ENCODE assay signal across 10 cellular contexts in the genomic region with DNA sequence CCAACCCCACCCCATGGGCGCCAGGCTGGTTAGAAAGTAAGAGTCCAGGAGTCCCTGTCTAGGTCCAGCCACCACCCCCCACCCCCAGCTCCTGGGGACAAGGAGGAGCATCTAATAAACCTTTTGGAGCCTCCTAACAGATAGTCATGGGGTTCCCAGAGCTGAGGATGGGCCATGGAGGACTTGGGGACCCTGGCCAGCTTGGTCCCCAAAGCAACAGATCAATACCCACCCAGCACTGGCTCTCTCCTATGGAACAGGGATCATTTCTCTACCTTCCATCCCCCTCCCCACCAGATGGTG. TPM values are rescaled to one million over a fixed set of nuclear protein-coding genes. Genes with fewer than 3 reads are reported as not detected.
A peak's percentile ranks its signal among the peaks of the same experiment; 100 is the strongest.
DNase-seq lines count a peak whose midpoint lies in the region; ATAC-seq and TF ChIP-seq lines count a peak whose summit lies in the region.
"Had no signal": no experiment of that assay in that cellular context is flagged by ENCODE, and none has a peak within 500 bp of the region (broad histone marks: within the 10 kb centered on the region; RNA-seq: fewer than 3 reads in every experiment).

No MANE protein-coding gene starts in this region.

- no peak for DNase-seq in left ventricle myocardium inferior
- DNase-seq in Right ventricle myocardium superior = no peak
- DNase-seq in activated T-helper 1 cell treated with anti-CD3 and anti-CD28 coated beads, Interleukin-12 subunit alpha, Interleukin-12 subunit beta, Interleukin-2, Interleukin-4 antibody, amounts not matched to agents 30 ng/mL and 10 ng/mL and 1 ng/mL, durations not matched to agents 14 hours and 24 hours and 36 hours (ENCODE audit: low spot score) = no peak
- no peak for DNase-seq in aorta
- no peak for DNase-seq in GM03348 (ENCODE audit: low spot score)
- DNase-seq: NCI-H187 treated with DMSO at 0.1 percent for 48 hours had no signal

- H3K27ac Mint-ChIP-seq in activated T-helper 1 cell treated with anti-CD3 and anti-CD28 coated beads, Interleukin-12 subunit alpha, Interleukin-12 subunit beta, Interleukin-2, Interleukin-4 antibody, amounts not matched to agents 30 ng/mL and 10 ng/mL and 1 ng/mL, durations not matched to agents 14 hours and 24 hours and 36 hours = peak overlapping the region; percentile 65

- intact Hi-C loops in left ventricle myocardium inferior (cut with micrococcal nuclease) = no loop called here
- intact Hi-C loops in Right ventricle myocardium superior (cut with DNase I) = no loop called here
- intact Hi-C loops in activated T-helper 1 cell treated with anti-CD3 and anti-CD28 coated beads, Interleukin-12 subunit alpha, Interleukin-12 subunit beta, Interleukin-2, Interleukin-4 antibody, amounts not matched to agents 30 ng/mL and 10 ng/mL and 1 ng/mL, durations not matched to agents 14 hours and 24 hours and 36 hours (cut with micrococcal nuclease) = no loop called here
- intact Hi-C loops in aorta (cut with DNase I) = no loop called here

- H3K27me3 ChIP-seq in left ventricle myocardium inferior (ENCODE audit: low read depth) (no peaks in the 10 kb centered on the region), aorta (ENCODE audit: control insufficient read depth in 1 of 2, insufficient read depth in 2 of 2, low read length in 1 of 2) (no peaks in the 10 kb centered on the region)

- H3K27ac ChIP-seq in left ventricle myocardium inferior (replicated peaks) (peak overlapping the region; percentile 87), mesodermal cell (ENCODE audit: low read depth, low read length, severe bottlenecking) (peak overlapping the region; percentile 36), aorta (ENCODE audit: low read depth in 1 of 2, low read length in 2 of 2) (no peak overlapping the region)

- no peaks in the 10 kb centered on the region for H3K36me3 Mint-ChIP-seq in activated T-helper 1 cell treated with anti-CD3 and anti-CD28 coated beads, Interleukin-12 subunit alpha, Interleukin-12 subunit beta, Interleukin-2, Interleukin-4 antibody, amounts not matched to agents 30 ng/mL and 10 ng/mL and 1 ng/mL, durations not matched to agents 14 hours and 24 hours and 36 hours (ENCODE audit: low read depth)

- peak overlapping the region; percentile 59 for H3K4me3 Mint-ChIP-seq in activated T-helper 1 cell treated with anti-CD3 and anti-CD28 coated beads, Interleukin-12 subunit alpha, Interleukin-12 subunit beta, Interleukin-2, Interleukin-4 antibody, amounts not matched to agents 30 ng/mL and 10 ng/mL and 1 ng/mL, durations not matched to agents 14 hours and 24 hours and 36 hours

- H3K4me1 ChIP-seq in left ventricle myocardium inferior (peaks cover 37% of the 10 kb centered on the region), mesodermal cell (ENCODE audit: control insufficient read depth, insufficient read depth, low read length, poor library complexity, severe bottlenecking) (peaks cover 16% of the 10 kb centered on the region), aorta (ENCODE audit: control insufficient read depth in 1 of 2, insufficient read depth in 2 of 2, low read length in 2 of 2) (peaks cover 0 to 3% of the 10 kb centered on the region in 2 donors)

- no peaks in the 10 kb centered on the region for H3K9me3 ChIP-seq in left ventricle myocardium inferior (replicated peaks)
- H3K9me3 ChIP-seq in mesodermal cell (ENCODE audit: control insufficient read depth, low read length) = no peaks in the 10 kb centered on the region
- H3K9me3 ChIP-seq in aorta (ENCODE audit: control insufficient read depth, low read length) = no peaks in the 10 kb centered on the region

- ATAC-seq in Right ventricle myocardium superior (ENCODE audit: poor library complexity) (no peak), aorta (ENCODE audit: low FRiP score) (peak; percentile 23), GM21381 (IDR thresholded peaks at IDR 0.05; ENCODE audit: unreplicated experiment) (no peak), GM18870 (IDR thresholded peaks at IDR 0.05; ENCODE audit: unreplicated experiment) (no peak)

- H3K4me3 ChIP-seq in left ventricle myocardium inferior = peak overlapping the region; percentile 72
- H3K4me3 ChIP-seq in mesodermal cell (ENCODE audit: extremely low read depth, insufficient read depth, low read length, poor library complexity, severe bottlenecking) = no peak overlapping the region
- H3K4me3 ChIP-seq in aorta (ENCODE audit: low read length in 2 of 2) = no peak overlapping the region

- no peak for TF ChIP-seq CTCF in left ventricle myocardium inferior (IDR thresholded peaks at IDR 0.05; ENCODE audit: borderline replicate concordance)

- no peaks in the 10 kb centered on the region for H3K27me3 Mint-ChIP-seq in activated T-helper 1 cell treated with anti-CD3 and anti-CD28 coated beads, Interleukin-12 subunit alpha, Interleukin-12 subunit beta, Interleukin-2, Interleukin-4 antibody, amounts not matched to agents 30 ng/mL and 10 ng/mL and 1 ng/mL, durations not matched to agents 14 hours and 24 hours and 36 hours (ENCODE audit: insufficient read depth)

- peaks cover 13% of the 10 kb centered on the region for H3K4me1 Mint-ChIP-seq in activated T-helper 1 cell treated with anti-CD3 and anti-CD28 coated beads, Interleukin-12 subunit alpha, Interleukin-12 subunit beta, Interleukin-2, Interleukin-4 antibody, amounts not matched to agents 30 ng/mL and 10 ng/mL and 1 ng/mL, durations not matched to agents 14 hours and 24 hours and 36 hours (ENCODE audit: low read depth)

- WGBS in mesodermal cell (ENCODE audit: insufficient coverage in 2 of 2), 2 experiments = no CpG with 5 or more reads among the region's 1 CpG
- WGBS in aorta, 2 donors = 64 to 100% methylated on average over 1 of the region's 1 CpG

- H3K36me3 ChIP-seq in left ventricle myocardium inferior (peaks cover 51% of the 10 kb centered on the region), mesodermal cell (ENCODE audit: control insufficient read depth, insufficient read depth, low read length) (peaks cover 76% of the 10 kb centered on the region), aorta (ENCODE audit: control insufficient read depth in 1 of 2, insufficient read depth in 2 of 2, low read length in 1 of 2) (no peaks in the 10 kb centered on the region)

- no peaks in the 10 kb centered on the region for H3K9me3 Mint-ChIP-seq in activated T-helper 1 cell treated with anti-CD3 and anti-CD28 coated beads, Interleukin-12 subunit alpha, Interleukin-12 subunit beta, Interleukin-2, Interleukin-4 antibody, amounts not matched to agents 30 ng/mL and 10 ng/mL and 1 ng/mL, durations not matched to agents 14 hours and 24 hours and 36 hours

RNA-seq across cellular contexts. Expression of a gene that starts 9.4 kb away (rescaled TPM):
- 60.1 TPM for total RNA-seq in left ventricle myocardium inferior
- total RNA-seq in Right ventricle myocardium superior = 77.3 TPM
- 14.3 and 14.4 TPM in 2 replicates for total RNA-seq in activated T-helper 1 cell treated with anti-CD3 and anti-CD28 coated beads, Interleukin-12 subunit alpha, Interleukin-12 subunit beta, Interleukin-2, Interleukin-4 antibody, amounts not matched to agents 30 ng/mL and 10 ng/mL and 1 ng/mL, durations not matched to agents 14 hours and 24 hours and 36 hours
- 64.2 TPM for polyA plus RNA-seq in mesodermal cell (2013, experiment 1 of 2)
- 54.9 TPM for polyA plus RNA-seq in mesodermal cell (2013, experiment 2 of 2)
- 10 to 100 TPM; 23.1 to 27.7 TPM for total RNA-seq in aorta
- 10 to 100 TPM; 10.4 to 19.9 TPM for polyA plus RNA-seq in aorta

RNA-seq across cellular contexts. Expression of a gene that starts 10.3 kb away (rescaled TPM):
- total RNA-seq in left ventricle myocardium inferior (21.2 TPM), Right ventricle myocardium superior (22.4 TPM), aorta (10 to 100 TPM; 10.2 to 23.0 TPM)
- 17.0 and 19.6 TPM in 2 replicates for total RNA-seq in activated T-helper 1 cell treated with anti-CD3 and anti-CD28 coated beads, Interleukin-12 subunit alpha, Interleukin-12 subunit beta, Interleukin-2, Interleukin-4 antibody, amounts not matched to agents 30 ng/mL and 10 ng/mL and 1 ng/mL, durations not matched to agents 14 hours and 24 hours and 36 hours
- polyA plus RNA-seq in mesodermal cell (2013, experiment 1 of 2) = 26.5 TPM
- polyA plus RNA-seq in mesodermal cell (2013, experiment 2 of 2) = 18.5 TPM
- polyA plus RNA-seq in aorta = 10 to 100 TPM; 26.1 to 26.2 TPM

RNA-seq across cellular contexts. Expression of a gene that starts 21.2 kb away (rescaled TPM):
- total RNA-seq in left ventricle myocardium inferior (27.5 TPM), Right ventricle myocardium superior (30.7 TPM), aorta (10 to 100 TPM; 18.7 to 24.0 TPM)
- 34.6 and 36.0 TPM in 2 replicates for total RNA-seq in activated T-helper 1 cell treated with anti-CD3 and anti-CD28 coated beads, Interleukin-12 subunit alpha, Interleukin-12 subunit beta, Interleukin-2, Interleukin-4 antibody, amounts not matched to agents 30 ng/mL and 10 ng/mL and 1 ng/mL, durations not matched to agents 14 hours and 24 hours and 36 hours
- 16.8 TPM for polyA plus RNA-seq in mesodermal cell (2013, experiment 1 of 2)
- 20.5 TPM for polyA plus RNA-seq in mesodermal cell (2013, experiment 2 of 2)
- polyA plus RNA-seq in aorta = 10 to 100 TPM; 47.3 to 75.2 TPM

RNA-seq across cellular contexts. Expression of a gene that starts 28.2 kb away (rescaled TPM):
- total RNA-seq in left ventricle myocardium inferior (7.0 TPM), Right ventricle myocardium superior (7.9 TPM), aorta (10 to 100 TPM in 1 of 2 donors, 1 to 10 TPM in 1; 4.6 to 12.8 TPM)
- total RNA-seq in activated T-helper 1 cell treated with anti-CD3 and anti-CD28 coated beads, Interleukin-12 subunit alpha, Interleukin-12 subunit beta, Interleukin-2, Interleukin-4 antibody, amounts not matched to agents 30 ng/mL and 10 ng/mL and 1 ng/mL, durations not matched to agents 14 hours and 24 hours and 36 hours = 0.10 and 0.26 TPM in 2 replicates
- 9.3 TPM for polyA plus RNA-seq in mesodermal cell (2013, experiment 1 of 2)
- polyA plus RNA-seq in mesodermal cell (2013, experiment 2 of 2) = 6.2 TPM
- under 1 TPM; 0.13 to 0.61 TPM for polyA plus RNA-seq in aorta
- total RNA-seq: epithelial cell of proximal tubule had no signal

RNA-seq across cellular contexts. Expression of a gene that starts 30.9 kb away (rescaled TPM):
- total RNA-seq in left ventricle myocardium inferior (72.7 TPM), Right ventricle myocardium superior (77.9 TPM), aorta (10 to 100 TPM; 55.8 to 63.2 TPM)
- total RNA-seq in activated T-helper 1 cell treated with anti-CD3 and anti-CD28 coated beads, Interleukin-12 subunit alpha, Interleukin-12 subunit beta, Interleukin-2, Interleukin-4 antibody, amounts not matched to agents 30 ng/mL and 10 ng/mL and 1 ng/mL, durations not matched to agents 14 hours and 24 hours and 36 hours = 114 and 120 TPM in 2 replicates
- polyA plus RNA-seq in mesodermal cell (2013, experiment 1 of 2) = 115 TPM
- 101 TPM for polyA plus RNA-seq in mesodermal cell (2013, experiment 2 of 2)
- polyA plus RNA-seq in aorta = 100 to 1,000 TPM in 1 of 2 donors, 10 to 100 TPM in 1; 83.6 to 102 TPM

Comparison
In these comparisons a context has a peak if more than half of its experiments do, and no peak if none do; other contexts are left out.
1. H3K27ac ChIP-seq: peak in left ventricle myocardium inferior (single experiment) and mesodermal cell (single experiment); none in aorta (0 of 2).